ENCODE assay signal across 12 cellular contexts in genomic region chr9:114518599-114519022, GRCh38. TPM values are rescaled to one million over a fixed set of nuclear protein-coding genes. Genes with fewer than 3 reads are reported as not detected.
DNase-seq lines count a peak whose midpoint lies in the region; ATAC-seq and TF ChIP-seq lines count a peak whose summit lies in the region.
"Had no signal": no experiment of that assay in that cellular context is flagged by ENCODE, and none has a peak within 500 bp of the region (broad histone marks: within the 10 kb centered on the region; RNA-seq: fewer than 3 reads in every experiment).

No MANE protein-coding gene starts in this region.

- H3K27ac ChIP-seq in trophoblast cell (ENCODE audit: low read depth, low read length), result no peak overlapping the region
- H3K27ac ChIP-seq in WERI-Rb-1, result no peak overlapping the region

- H3K36me3 ChIP-seq in trophoblast cell (ENCODE audit: control insufficient read depth in 1 of 2, insufficient read depth in 2 of 2, low read length in 2 of 2) (no peaks in the 10 kb centered on the region), WERI-Rb-1 (no peaks in the 10 kb centered on the region)

- TF ChIP-seq CTCF in GM13977 (IDR thresholded peaks at IDR 0.05; ENCODE audit: extremely low read depth, insufficient read depth, missing control alignments) (no peak), WERI-Rb-1 (IDR thresholded peaks at IDR 0.05; ENCODE audit: low read depth, low read length) (no peak)

- H4K8ac ChIP-seq in trophoblast cell (ENCODE audit: low read depth, low read length), result no peak overlapping the region

- H3K4me2 ChIP-seq in trophoblast cell (ENCODE audit: low read length), result no peak overlapping the region

- no peaks in the 10 kb centered on the region for H3K79me2 ChIP-seq in trophoblast cell (ENCODE audit: control insufficient read depth, insufficient read depth, low read length, poor library complexity)

- no peaks in the 10 kb centered on the region for H3K9me3 ChIP-seq in trophoblast cell (ENCODE audit: insufficient read depth, low read depth, low read length)
- peaks cover 4% of the 10 kb centered on the region for H3K9me3 ChIP-seq in WERI-Rb-1 (ENCODE audit: severe bottlenecking)

- peaks cover 2% of the 10 kb centered on the region for H3K36me3 Mint-ChIP-seq in activated T-helper 1 cell treated with anti-CD3 and anti-CD28 coated beads, Interleukin-12 subunit alpha, Interleukin-12 subunit beta, Interleukin-2, Interleukin-4 antibody, amounts not matched to agents 30 ng/mL and 10 ng/mL and 1 ng/mL, durations not matched to agents 14 hours and 24 hours and 36 hours (ENCODE audit: low read depth)
- H3K36me3 Mint-ChIP-seq: activated naive CD8-positive, alpha-beta T cell treated with anti-CD3 and anti-CD28 coated beads for 36 hours; CD4-positive, CD25-positive, alpha-beta regulatory T cell had no signal

- H3K23ac ChIP-seq in trophoblast cell (ENCODE audit: low read length), result no peak overlapping the region

- H3K27me3 Mint-ChIP-seq in activated T-helper 1 cell treated with anti-CD3 and anti-CD28 coated beads, Interleukin-12 subunit alpha, Interleukin-12 subunit beta, Interleukin-2, Interleukin-4 antibody, amounts not matched to agents 30 ng/mL and 10 ng/mL and 1 ng/mL, durations not matched to agents 14 hours and 24 hours and 36 hours (ENCODE audit: insufficient read depth), result peaks cover 17% of the 10 kb centered on the region

- H3K14ac ChIP-seq in trophoblast cell (ENCODE audit: low read length), result no peak overlapping the region

- no peak overlapping the region for H4K12ac ChIP-seq in trophoblast cell (ENCODE audit: low read depth, low read length)

- no peak overlapping the region for H2BK5ac ChIP-seq in trophoblast cell (ENCODE audit: low read depth, low read length, poor library complexity)

- no peak overlapping the region for H4K91ac ChIP-seq in trophoblast cell (ENCODE audit: low read depth, low read length)

- intact Hi-C loops in activated T-helper 1 cell treated with anti-CD3 and anti-CD28 coated beads, Interleukin-12 subunit alpha, Interleukin-12 subunit beta, Interleukin-2, Interleukin-4 antibody, amounts not matched to agents 30 ng/mL and 10 ng/mL and 1 ng/mL, durations not matched to agents 14 hours and 24 hours and 36 hours (cut with micrococcal nuclease), result no loop called here

- H3K27me3 ChIP-seq in trophoblast cell (ENCODE audit: insufficient read depth, low read length) (no peaks in the 10 kb centered on the region), WERI-Rb-1 (ENCODE audit: insufficient read depth, low read depth, severe bottlenecking) (no peaks in the 10 kb centered on the region)

- peak; percentile 81 for ATAC-seq in GM19455 (IDR thresholded peaks at IDR 0.05; ENCODE audit: unreplicated experiment)
- peak; percentile 88 for ATAC-seq in HG03066 (IDR thresholded peaks at IDR 0.05; ENCODE audit: low read depth, unreplicated experiment)
- ATAC-seq in esophagus mucosa, result no peak

- H3K27ac Mint-ChIP-seq in activated T-helper 1 cell treated with anti-CD3 and anti-CD28 coated beads, Interleukin-12 subunit alpha, Interleukin-12 subunit beta, Interleukin-2, Interleukin-4 antibody, amounts not matched to agents 30 ng/mL and 10 ng/mL and 1 ng/mL, durations not matched to agents 14 hours and 24 hours and 36 hours, result peak overlapping the region; percentile 49
- H3K27ac Mint-ChIP-seq: activated B cell treated with CpG ODN at 0.5 μM for 24 hours; activated naive CD8-positive, alpha-beta T cell treated with anti-CD3 and anti-CD28 coated beads for 36 hours had no signal

- in situ Hi-C loops in GM13977 (cut with MboI; ENCODE audit: low pct_unique_long_range_greater_than_20kb, low sequenced_read_pairs, unreplicated experiment), result no loop called here

- H3K4me3 Mint-ChIP-seq in activated T-helper 1 cell treated with anti-CD3 and anti-CD28 coated beads, Interleukin-12 subunit alpha, Interleukin-12 subunit beta, Interleukin-2, Interleukin-4 antibody, amounts not matched to agents 30 ng/mL and 10 ng/mL and 1 ng/mL, durations not matched to agents 14 hours and 24 hours and 36 hours, result no peak overlapping the region
- H3K4me3 Mint-ChIP-seq: activated B cell treated with CpG ODN at 0.5 μM for 24 hours; activated naive CD8-positive, alpha-beta T cell treated with anti-CD3 and anti-CD28 coated beads for 36 hours; CD4-positive, CD25-positive, alpha-beta regulatory T cell had no signal

- H3K79me1 ChIP-seq in trophoblast cell (ENCODE audit: low read length), result no peaks in the 10 kb centered on the region

- peaks cover 19% of the 10 kb centered on the region for H3K4me1 Mint-ChIP-seq in activated T-helper 1 cell treated with anti-CD3 and anti-CD28 coated beads, Interleukin-12 subunit alpha, Interleukin-12 subunit beta, Interleukin-2, Interleukin-4 antibody, amounts not matched to agents 30 ng/mL and 10 ng/mL and 1 ng/mL, durations not matched to agents 14 hours and 24 hours and 36 hours (ENCODE audit: low read depth)
- H3K4me1 Mint-ChIP-seq: activated naive CD8-positive, alpha-beta T cell treated with anti-CD3 and anti-CD28 coated beads for 36 hours had no signal

- no peak overlapping the region for H2BK120ac ChIP-seq in trophoblast cell (ENCODE audit: insufficient read depth, low read length, poor library complexity)

- no peaks in the 10 kb centered on the region for H3K4me1 ChIP-seq in trophoblast cell (ENCODE audit: control insufficient read depth in 1 of 2, insufficient read depth in 2 of 2, low read length in 2 of 2)

- DNase-seq in GM13977 (ENCODE audit: low spot score), result peak; percentile 41
- no peak for DNase-seq in activated T-helper 1 cell treated with anti-CD3 and anti-CD28 coated beads, Interleukin-12 subunit alpha, Interleukin-12 subunit beta, Interleukin-2, Interleukin-4 antibody, amounts not matched to agents 30 ng/mL and 10 ng/mL and 1 ng/mL, durations not matched to agents 14 hours and 24 hours and 36 hours (ENCODE audit: low spot score)
- no peak for DNase-seq in trophoblast cell
- DNase-seq in stimulated activated naive CD4-positive, alpha-beta T cell (lab: John Stamatoyannopoulos, UW), result no peak
- no peak for DNase-seq in WERI-Rb-1
- DNase-seq: activated B cell treated with CpG ODN at 0.5 μM for 24 hours; activated naive CD8-positive, alpha-beta T cell treated with anti-CD3 and anti-CD28 coated beads for 36 hours; NCI-H187 had no signal

- H3K18ac ChIP-seq in trophoblast cell (ENCODE audit: low read length), result no peak overlapping the region

- H3K4me3 ChIP-seq in trophoblast cell (ENCODE audit: low read depth, low read length) (no peak overlapping the region), WERI-Rb-1 (ENCODE audit: low read depth, low read length) (no peak overlapping the region)

- no CpG with 5 or more reads among the region's 4 CpGs for WGBS in trophoblast cell (ENCODE audit: extremely low coverage, insufficient coverage, insufficient read length)

- H3K4ac ChIP-seq in trophoblast cell (ENCODE audit: low read depth, low read length), result no peak overlapping the region

- peaks cover 4% of the 10 kb centered on the region for H3K9me3 Mint-ChIP-seq in activated T-helper 1 cell treated with anti-CD3 and anti-CD28 coated beads, Interleukin-12 subunit alpha, Interleukin-12 subunit beta, Interleukin-2, Interleukin-4 antibody, amounts not matched to agents 30 ng/mL and 10 ng/mL and 1 ng/mL, durations not matched to agents 14 hours and 24 hours and 36 hours
- H3K9me3 Mint-ChIP-seq: activated B cell treated with CpG ODN at 0.5 μM for 24 hours; activated naive CD8-positive, alpha-beta T cell treated with anti-CD3 and anti-CD28 coated beads for 36 hours; CD4-positive, CD25-positive, alpha-beta regulatory T cell had no signal

- no peak overlapping the region for H3K9ac ChIP-seq in trophoblast cell (ENCODE audit: low read length)

- no peak overlapping the region for H2AK5ac ChIP-seq in trophoblast cell (ENCODE audit: low read length)

- H2BK12ac ChIP-seq in trophoblast cell (ENCODE audit: low read length), result no peak overlapping the region

- H2AFZ ChIP-seq in trophoblast cell (ENCODE audit: insufficient read depth, low read length, poor library complexity), result no peak overlapping the region

RNA-seq across cellular contexts. Expression of gene WHRN, which starts 13.3 kb away (rescaled TPM):
- total RNA-seq in activated T-helper 1 cell treated with anti-CD3 and anti-CD28 coated beads, Interleukin-12 subunit alpha, Interleukin-12 subunit beta, Interleukin-2, Interleukin-4 antibody, amounts not matched to agents 30 ng/mL and 10 ng/mL and 1 ng/mL, durations not matched to agents 14 hours and 24 hours and 36 hours, result 2.2 and 2.4 TPM in 2 replicates
- 16.1 and 16.7 TPM in 2 replicates for polyA plus RNA-seq in trophoblast cell (2013)
- total RNA-seq in esophagus mucosa, result 3.4 TPM
